23 cellular contexts compared by ENCODE assay signal in the genomic region with DNA sequence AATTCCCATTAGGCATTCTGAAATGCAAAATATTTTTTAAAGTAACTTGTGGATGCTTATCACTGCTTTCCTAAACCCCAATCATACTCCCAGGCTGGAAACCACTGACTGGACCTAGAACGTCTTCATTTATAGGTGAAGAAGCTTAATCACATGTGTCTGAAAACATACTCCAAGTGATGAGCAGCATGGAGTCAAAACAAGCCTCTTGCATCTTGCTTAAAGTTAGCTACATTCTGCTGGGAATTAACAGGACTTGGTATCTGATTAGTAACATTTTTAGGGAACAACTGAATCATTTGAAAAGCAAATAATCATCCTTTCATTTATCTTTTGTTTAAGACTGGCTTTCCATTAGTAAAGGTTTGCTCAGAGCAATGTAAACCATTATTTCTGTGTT.
"Had no signal": no experiment of that assay in that cellular context is flagged by ENCODE, and none has a peak within 500 bp of the region (broad histone marks: within the 10 kb centered on the region; RNA-seq: fewer than 3 reads in every experiment).

No MANE protein-coding gene starts in this region.

- H3K36me3 Mint-ChIP-seq: memory B cell; mesothelial cell of epicardium; natural killer cell; stimulated activated naive B cell treated with anti-CD40 and anti-IgM and Interleukin-4, amounts not matched to agents 10 μg/mL and 1 μg/mL and 100 μg/mL, for 72 hours had no signal

- H3K4me3 ChIP-seq: gastrocnemius medialis, left ventricle myocardium inferior, lower lobe of right lung, spleen, tibial artery, upper lobe of left lung, uterus had no signal

- H3K4me1 ChIP-seq: gastrocnemius medialis, left ventricle myocardium inferior, lower lobe of right lung, spleen, upper lobe of left lung, uterus had no signal

- DNase-seq: cortex of kidney; effector memory CD4-positive, alpha-beta T cell; gastrocnemius medialis; left cardiac atrium; left ventricle myocardium inferior; lower lobe of right lung; natural killer cell; posterior cingulate gyrus; spleen; stimulated activated CD4-positive, alpha-beta T cell treated with anti-CD3 and anti-CD28 coated beads, Interleukin-15, amount 100 ng/mL, for 24 hours; stimulated activated CD4-positive, alpha-beta T cell treated with anti-CD3 and anti-CD28 coated beads, Interleukin-1b, Interleukin-23, amount 100 ng/mL, for 48 hours; stimulated activated CD4-positive, alpha-beta T cell treated with anti-CD3 and anti-CD28 coated beads, Interleukin-4, amount 100 ng/mL, for 24 hours; stimulated activated naive B cell treated with anti-CD40 and anti-IgM and Interleukin-4, amounts not matched to agents 10 μg/mL and 1 μg/mL and 100 μg/mL, for 72 hours; stimulated activated naive CD8-positive, alpha-beta T cell treated with anti-CD3 and anti-CD28 coated beads, Interleukin-15, amount 100 ng/mL, for 72 hours; tibial artery; upper lobe of left lung; uterus had no signal

- H3K27me3 Mint-ChIP-seq: stimulated activated naive CD8-positive, alpha-beta T cell treated with anti-CD3 and anti-CD28 coated beads, Interleukin-15, amount 100 ng/mL, for 72 hours had no signal

- H3K9me3 ChIP-seq: gastrocnemius medialis, left ventricle myocardium inferior, lower lobe of right lung, spleen, tibial artery, upper lobe of left lung, uterus had no signal

- H3K9me3 Mint-ChIP-seq: memory B cell; mesothelial cell of epicardium; natural killer cell; stimulated activated naive B cell treated with anti-CD40 and anti-IgM and Interleukin-4, amounts not matched to agents 10 μg/mL and 1 μg/mL and 100 μg/mL, for 72 hours; stimulated activated naive CD8-positive, alpha-beta T cell treated with anti-CD3 and anti-CD28 coated beads, Interleukin-15, amount 100 ng/mL, for 72 hours had no signal

- FAIRE-seq: endometrium, keratinocyte had no signal

- H3K36me3 ChIP-seq: gastrocnemius medialis, left ventricle myocardium inferior, lower lobe of right lung, spleen, tibial artery, upper lobe of left lung, uterus had no signal

- H3K4me3 Mint-ChIP-seq: memory B cell; mesothelial cell of epicardium; natural killer cell; stimulated activated naive B cell treated with anti-CD40 and anti-IgM and Interleukin-4, amounts not matched to agents 10 μg/mL and 1 μg/mL and 100 μg/mL, for 72 hours had no signal

- ATAC-seq: esophagus mucosa; gastrocnemius medialis; left cardiac atrium; lower lobe of right lung; natural killer cell; sciatic nerve; stimulated activated naive B cell treated with anti-CD40 and anti-IgM and Interleukin-4, amounts not matched to agents 10 μg/mL and 1 μg/mL and 100 μg/mL, for 72 hours; stimulated activated naive CD8-positive, alpha-beta T cell treated with anti-CD3 and anti-CD28 coated beads, Interleukin-15, amount 100 ng/mL, for 72 hours had no signal

- H3K27me3 ChIP-seq: gastrocnemius medialis, tibial artery, upper lobe of left lung, uterus had no signal

- H3K27ac ChIP-seq: gastrocnemius medialis, left ventricle myocardium inferior, lower lobe of right lung, spleen, tibial artery, upper lobe of left lung, uterus had no signal

- H3K27ac Mint-ChIP-seq: memory B cell; mesothelial cell of epicardium; stimulated activated naive B cell treated with anti-CD40 and anti-IgM and Interleukin-4, amounts not matched to agents 10 μg/mL and 1 μg/mL and 100 μg/mL, for 72 hours had no signal

- H3K4me1 Mint-ChIP-seq: memory B cell; stimulated activated naive B cell treated with anti-CD40 and anti-IgM and Interleukin-4, amounts not matched to agents 10 μg/mL and 1 μg/mL and 100 μg/mL, for 72 hours had no signal
